In the genomic region with DNA sequence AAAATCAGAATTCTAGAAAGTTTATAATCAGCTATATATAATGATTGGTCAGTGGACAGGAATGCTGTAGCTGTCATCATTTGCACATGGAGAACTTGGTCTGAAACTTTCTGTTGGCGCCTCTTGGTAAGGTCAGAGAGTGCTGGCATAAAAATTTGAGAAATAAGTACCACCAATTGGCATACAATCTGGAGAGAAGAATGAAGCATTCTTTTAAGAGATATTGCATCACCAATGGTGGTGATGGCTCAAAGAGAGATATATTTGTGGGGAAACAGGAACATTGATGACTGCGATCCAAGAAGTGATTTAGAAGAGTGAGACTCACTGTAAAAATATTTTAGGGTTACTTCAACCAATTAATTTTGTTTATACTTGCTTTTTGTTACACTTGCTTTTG, we compare ENCODE assay signal across 21 cellular contexts. TPM values are rescaled to one million over a fixed set of nuclear protein-coding genes. Genes with fewer than 3 reads are reported as not detected.
A peak's percentile ranks its signal among the peaks of the same experiment; 100 is the strongest.
DNase-seq lines count a peak whose midpoint lies in the region; ATAC-seq and TF ChIP-seq lines count a peak whose summit lies in the region.
"Had no signal": no experiment of that assay in that cellular context is flagged by ENCODE, and none has a peak within 500 bp of the region (broad histone marks: within the 10 kb centered on the region; RNA-seq: fewer than 3 reads in every experiment).

No MANE protein-coding gene starts in this region.

- H3K9ac ChIP-seq in mammary epithelial cell (ENCODE audit: insufficient read depth, low read length) = no peak overlapping the region

- H3K4me1 ChIP-seq in mammary epithelial cell (ENCODE audit: insufficient read depth, low read length) = peaks cover 6% of the 10 kb centered on the region
- no peaks in the 10 kb centered on the region for H3K4me1 ChIP-seq in breast epithelium
- H3K4me1 ChIP-seq in testis = no peaks in the 10 kb centered on the region
- H3K4me1 ChIP-seq: A549, right atrium auricular region had no signal

- TF ChIP-seq CTCF in mammary epithelial cell (conservative IDR thresholded peaks at IDR 0.05 in 1 of 2, IDR thresholded peaks at IDR 0.05 in 1 of 2; ENCODE audit: extremely low read depth in 1 of 2, insufficient read depth in 1 of 2, low read depth in 1 of 2, low read length in 2 of 2) = no peak
- TF ChIP-seq CTCF in breast epithelium (IDR thresholded peaks at IDR 0.05) = no peak
- no peak for TF ChIP-seq CTCF in fibroblast of mammary gland (conservative IDR thresholded peaks at IDR 0.05; ENCODE audit: control insufficient read depth, insufficient read depth, low read depth, low read length)
- no peak for TF ChIP-seq CTCF in GM13977 (IDR thresholded peaks at IDR 0.05; ENCODE audit: extremely low read depth, insufficient read depth, missing control alignments)
- no peak for TF ChIP-seq CTCF in testis (IDR thresholded peaks at IDR 0.05)

- H2AFZ ChIP-seq in mammary epithelial cell (ENCODE audit: low read depth, low read length) = peak overlapping the region; percentile 4
- H2AFZ ChIP-seq: PC-9 had no signal

- CTCF ChIA-PET in mammary epithelial cell (lab: Charles Lee; ENCODE audit: low non-redundant PET) = interaction anchor here (0.6 to 1.2 kb wide), 8 partner anchors 12 to 212 kb away, joined by 4 to 10 read pairs (median 5); partner anchors contain the start of gene STX3

- H3K4me3 ChIP-seq in mammary epithelial cell (replicated peaks in 1 of 3; ENCODE audit: insufficient read depth in 1 of 3, low read depth in 2 of 3, low read length in 3 of 3) = no peak overlapping the region
- H3K4me3 ChIP-seq in breast epithelium = no peak overlapping the region
- no peak overlapping the region for H3K4me3 ChIP-seq in fibroblast of mammary gland (ENCODE audit: control insufficient read depth, low read depth, low read length)
- no peak overlapping the region for H3K4me3 ChIP-seq in testis
- H3K4me3 ChIP-seq: A549, PC-9, right atrium auricular region had no signal

- H3K27me3 ChIP-seq in mammary epithelial cell (ENCODE audit: insufficient read depth, low read length) (no peaks in the 10 kb centered on the region), breast epithelium (no peaks in the 10 kb centered on the region), testis (no peaks in the 10 kb centered on the region)
- H3K27me3 ChIP-seq: right atrium auricular region had no signal

- TF ChIP-seq POLR2A in breast epithelium (IDR thresholded peaks at IDR 0.05) = no peak
- no peak for TF ChIP-seq POLR2A in testis (IDR thresholded peaks at IDR 0.05)

- H3K36me3 ChIP-seq in mammary epithelial cell (ENCODE audit: insufficient read depth, low read length) (no peaks in the 10 kb centered on the region), breast epithelium (no peaks in the 10 kb centered on the region), testis (ENCODE audit: low read depth, missing control alignments) (no peaks in the 10 kb centered on the region)
- H3K36me3 ChIP-seq: right atrium auricular region had no signal

- no peak for ATAC-seq in HG02981 (IDR thresholded peaks at IDR 0.05; ENCODE audit: unreplicated experiment)
- ATAC-seq: activated naive CD8-positive, alpha-beta T cell treated with anti-CD3 and anti-CD28 coated beads, Interleukin-2, amount 50 U/mL, for 24 hours had no signal

- peaks cover 12% of the 10 kb centered on the region for H3K9me3 ChIP-seq in mammary epithelial cell (replicated peaks; ENCODE audit: insufficient read depth, low read length)
- H3K9me3 ChIP-seq in breast epithelium = peaks cover 8 to 14% of the 10 kb centered on the region in 2 donors
- no peaks in the 10 kb centered on the region for H3K9me3 ChIP-seq in testis

- dilution Hi-C loops in mammary epithelial cell (cut with HindIII; ENCODE audit: low sequenced_read_pairs) = no loop called here

- H3K27ac ChIP-seq in mammary epithelial cell (ENCODE audit: insufficient read depth, low read depth, low read length) (peak overlapping the region; percentile 47), breast epithelium (no peak overlapping the region), testis (no peak overlapping the region)
- H3K27ac ChIP-seq: A549, PC-9, right atrium auricular region had no signal

- in situ Hi-C loops in mammary epithelial cell (cut with MboI; ENCODE audit: low sequenced_read_pairs in 2 of 2) = loop anchor here (5.0 to 25.0 kb wide), 3 partner anchors 94 to 181 kb away; no protein-coding TSS in a partner anchor
- in situ Hi-C loops in GM13977 (cut with MboI; ENCODE audit: low pct_unique_long_range_greater_than_20kb, low sequenced_read_pairs, unreplicated experiment) = no loop called here

- no peaks in the 10 kb centered on the region for H3K79me2 ChIP-seq in mammary epithelial cell (ENCODE audit: insufficient read depth, low read length)

- DNase-seq in mammary epithelial cell (peak; percentile 74), breast epithelium (ENCODE audit: low spot score in 2 of 2) (no peak), NCI-H226 (peak; percentile 49), fibroblast of mammary gland (ENCODE audit: low read depth) (peak; percentile 15), GM13977 (ENCODE audit: low spot score) (no peak), testis (no peak)
- no peak for DNase-seq in stimulated activated naive CD4-positive, alpha-beta T cell (lab: John Stamatoyannopoulos, UW)
- DNase-seq: C1 segment of cervical spinal cord, naive B cell, substantia nigra had no signal

- no peak overlapping the region for H3K4me2 ChIP-seq in mammary epithelial cell (ENCODE audit: insufficient read depth, low read depth, low read length)
- H3K4me2 ChIP-seq: A549, PC-9 had no signal

- intact Hi-C loops in mammary epithelial cell (cut with micrococcal nuclease) (no loop called here), breast epithelium (cut with DNase I; ENCODE audit: low total_unique reads) (no loop called here), testis (cut with DNase I; ENCODE audit: low total_unique reads) (no loop called here)

- WGBS in mammary epithelial cell (ENCODE audit: low coverage, missing lambda C conversion rate) = 31% methylated on average over 2 of the region's 2 CpGs
- WGBS in testis, 2 donors = 84 to 88% methylated on average over 2 of the region's 2 CpGs

- H4K20me1 ChIP-seq in mammary epithelial cell (ENCODE audit: insufficient read depth, low read length) = no peaks in the 10 kb centered on the region

- no TSS peak for BruUV-seq in mammary epithelial cell (replicated peaks; lab: Mats Ljungman, UMichigan)

RNA-seq across cellular contexts. Expression of gene OOSP1, which starts 19.7 kb away (rescaled TPM):
- total RNA-seq in mammary epithelial cell (under 1 TPM in 1 of 2 donors, not detected in 1; 0.33 TPM), breast epithelium (not detected), testis (under 1 TPM in 1 of 2 donors, not detected in 1; 0.37 TPM)
- polyA plus RNA-seq in mammary epithelial cell (not detected), testis (ENCODE audit: insufficient read depth, low read depth, low replicate concordance) (not detected)
- polyA minus RNA-seq in mammary epithelial cell = not detected
- total RNA-seq: activated CD4-positive, alpha-beta T cell treated with anti-CD3 and anti-CD28 coated beads, Interleukin-2, amount 10 ng/mL, durations not matched to agents 24 days and 14 days; cardiac septum; glomerular endothelial cell; H4; omental fat pad; PC-9; right atrium auricular region had no signal
- polyA plus RNA-seq: A549 had no signal

RNA-seq across cellular contexts. Expression of gene OOSP3, which starts 39.9 kb away (rescaled TPM):
- total RNA-seq in mammary epithelial cell (not detected), breast epithelium (not detected), testis (not detected)
- polyA plus RNA-seq in mammary epithelial cell (not detected), testis (ENCODE audit: insufficient read depth, low read depth, low replicate concordance) (0.83 TPM)
- not detected for polyA minus RNA-seq in mammary epithelial cell
- total RNA-seq: activated CD4-positive, alpha-beta T cell treated with anti-CD3 and anti-CD28 coated beads, Interleukin-2, amount 10 ng/mL, durations not matched to agents 24 days and 14 days; cardiac septum; glomerular endothelial cell; H4; omental fat pad; PC-9; right atrium auricular region had no signal
- polyA plus RNA-seq: A549 had no signal

RNA-seq across cellular contexts. Expression of gene OOSP4A, which starts 45.3 kb away (rescaled TPM):
- not detected for total RNA-seq in mammary epithelial cell
- polyA plus RNA-seq in mammary epithelial cell = not detected
- not detected for polyA minus RNA-seq in mammary epithelial cell
- total RNA-seq in breast epithelium = not detected
- not detected for total RNA-seq in testis
- polyA plus RNA-seq in testis (ENCODE audit: insufficient read depth, low read depth, low replicate concordance) = not detected
- total RNA-seq: activated CD4-positive, alpha-beta T cell treated with anti-CD3 and anti-CD28 coated beads, Interleukin-2, amount 10 ng/mL, durations not matched to agents 24 days and 14 days; cardiac septum; dermis microvascular lymphatic vessel endothelial cell; glomerular endothelial cell; H4; omental fat pad; PC-9; right atrium auricular region had no signal
- polyA plus RNA-seq: A549 had no signal

RNA-seq across cellular contexts. Expression of gene TCN1, which starts 52.2 kb away (rescaled TPM):
- total RNA-seq in mammary epithelial cell = 10 to 100 TPM in 1 of 2 donors, 1 to 10 TPM in 1; 2.9 to 16.8 TPM
- polyA plus RNA-seq in mammary epithelial cell = 4.8 TPM
- not detected for polyA minus RNA-seq in mammary epithelial cell
- total RNA-seq in breast epithelium = 100 to 1,000 TPM in 1 of 3 donors, 10 to 100 TPM in 1, not detected in 1; 45.6 to 112 TPM
- 1 to 10 TPM; 1.6 to 4.3 TPM for total RNA-seq in testis
- polyA plus RNA-seq in testis (ENCODE audit: insufficient read depth, low read depth, low replicate concordance) = 1.1 TPM
- total RNA-seq: activated CD4-positive, alpha-beta T cell treated with anti-CD3 and anti-CD28 coated beads, Interleukin-2, amount 10 ng/mL, durations not matched to agents 24 days and 14 days; cardiac septum; dermis microvascular lymphatic vessel endothelial cell; glomerular endothelial cell; H4; omental fat pad; right atrium auricular region had no signal

Comparison
In these comparisons a context has a peak if more than half of its experiments do, and no peak if none do; other contexts are left out.
1. DNase-seq: peak in mammary epithelial cell (single experiment), NCI-H226 (single experiment) and fibroblast of mammary gland (single experiment); none in breast epithelium (0 of 2), GM13977 (single experiment), testis (single experiment) and stimulated activated naive CD4-positive, alpha-beta T cell (0 of 6).